ENCODE assay signal across 24 cellular contexts in the genomic region with DNA sequence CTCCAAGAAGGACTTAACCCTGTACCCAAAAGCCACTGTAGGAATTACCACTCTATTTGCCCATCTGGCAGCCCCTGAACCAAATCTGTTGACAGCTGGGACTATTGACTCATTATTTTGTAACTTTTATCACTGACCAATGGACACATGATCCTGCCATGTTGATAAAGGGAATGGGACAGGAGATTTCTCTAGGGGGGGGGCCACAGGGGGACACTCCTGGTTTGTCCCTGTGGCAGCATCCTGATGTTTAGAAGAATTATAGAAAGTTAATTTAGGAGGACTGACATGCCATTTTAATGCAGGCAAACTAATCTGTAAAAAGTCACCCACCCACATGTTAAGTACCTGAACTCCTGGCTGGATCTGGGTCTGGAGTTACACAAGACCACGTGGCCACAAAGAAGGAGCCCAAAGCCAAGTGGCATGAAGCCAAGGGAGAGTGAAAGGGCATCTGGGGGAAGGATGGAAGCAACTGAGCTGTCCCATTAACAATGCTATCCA.
DNase-seq lines count a peak whose midpoint lies in the region; ATAC-seq and TF ChIP-seq lines count a peak whose summit lies in the region.
"Had no signal": no experiment of that assay in that cellular context is flagged by ENCODE, and none has a peak within 500 bp of the region (broad histone marks: within the 10 kb centered on the region; RNA-seq: fewer than 3 reads in every experiment).

No MANE protein-coding gene starts in this region.

- no peak for TF ChIP-seq CTCF in RWPE1 (conservative IDR thresholded peaks at IDR 0.05; ENCODE audit: low read depth)
- no peak for TF ChIP-seq CTCF in CD8-positive, alpha-beta T cell (IDR thresholded peaks at IDR 0.05)

- H3K4me3 Mint-ChIP-seq in activated CD4-positive, alpha-beta memory T cell treated with anti-CD3 and anti-CD28 coated beads for 36 hours: no peak overlapping the region
- H3K4me3 Mint-ChIP-seq in CD8-positive, alpha-beta T cell: no peak overlapping the region
- H3K4me3 Mint-ChIP-seq: activated CD4-positive, alpha-beta T cell treated with anti-CD3 and anti-CD28 coated beads, Interleukin-2, amount 10 ng/mL, durations not matched to agents 7 days and 5 days; activated CD8-positive, alpha-beta memory T cell treated with anti-CD3 and anti-CD28 coated beads, Interleukin-2, amount 10 ng/mL, durations not matched to agents 7 days and 5 days; activated naive CD4-positive, alpha-beta T cell treated with anti-CD3 and anti-CD28 coated beads, Interleukin-2, amount 10 ng/mL, durations not matched to agents 7 days and 5 days; activated T-cell treated with anti-CD3 and anti-CD28 coated beads, Interleukin-2, amount 50 U/mL, for 72 hours; CD14-positive monocyte; dendritic cell treated with granulocyte-macrophage colony-stimulating factor and Interleukin-4, amounts not matched to agents 40 ng/mL and 50 ng/mL, for 4 days; naive B cell; stimulated activated memory B cell treated with anti-CD40 and anti-IgM and Interleukin-4, amounts not matched to agents 10 μg/mL and 1 μg/mL and 100 μg/mL, for 72 hours had no signal

- peak overlapping the region; percentile 5 for H2AFZ ChIP-seq in ACC112 (ENCODE audit: low read length, unreplicated experiment)

- POLR2A ChIA-PET in RWPE1 (lab: Yijun Ruan, JAX; ENCODE audit: low non-redundant PET): no interaction called here
- POLR2A ChIA-PET in activated CD4-positive, alpha-beta memory T cell treated with anti-CD3 and anti-CD28 coated beads for 36 hours (lab: Charles Lee): interaction anchor here (0.6 kb wide), 1 partner anchor 11 kb away, joined by 3 read pairs; no protein-coding TSS in a partner anchor
- POLR2A ChIA-PET in CD8-positive, alpha-beta T cell (lab: Charles Lee): interaction anchor here (0.6 to 1.3 kb wide), 4 partner anchors 11 to 802 kb away, joined by 3 read pairs; no protein-coding TSS in a partner anchor

- no peak for ATAC-seq in CD8-positive, alpha-beta T cell
- ATAC-seq: activated CD8-positive, alpha-beta memory T cell treated with anti-CD3 and anti-CD28 coated beads, Interleukin-2, amount 10 ng/mL, durations not matched to agents 7 days and 5 days; activated T-cell treated with anti-CD3 and anti-CD28 coated beads, Interleukin-2, amount 50 U/mL, for 72 hours; HCT116; heart right ventricle; left cardiac atrium; stimulated activated memory B cell treated with anti-CD40 and anti-IgM and Interleukin-4, amounts not matched to agents 10 μg/mL and 1 μg/mL and 100 μg/mL, for 72 hours had no signal

- CTCF ChIA-PET in RWPE1 (lab: Yijun Ruan, JAX): interaction anchor here (0.8 to 1.1 kb wide), 2 partner anchors 128 to 770 kb away, joined by 3 read pairs; no protein-coding TSS in a partner anchor
- CTCF ChIA-PET in activated CD4-positive, alpha-beta memory T cell treated with anti-CD3 and anti-CD28 coated beads for 36 hours (lab: Charles Lee): interaction anchor here (0.9 to 4.8 kb wide), 5 partner anchors 128 to 828 kb away, joined by 3 to 44 read pairs (median 4); no protein-coding TSS in a partner anchor
- CTCF ChIA-PET in CD8-positive, alpha-beta T cell (lab: Charles Lee): interaction anchor here (0.6 to 4.8 kb wide), 11 partner anchors 58 to 877 kb away, joined by 3 to 78 read pairs (median 6); no protein-coding TSS in a partner anchor

- H3K27ac ChIP-seq in ACC112 (ENCODE audit: low read depth, low read length) (peak overlapping the region; percentile 18; the same call in 1 of the 2 replicates), RWPE1 (peak overlapping the region; percentile 40)
- no peak overlapping the region for H3K27ac ChIP-seq in CD8-positive, alpha-beta T cell (ENCODE audit: low read depth, low read length)
- H3K27ac ChIP-seq: heart right ventricle had no signal

- H3K36me3 ChIP-seq in ACC112 (ENCODE audit: insufficient read depth, low read length): no peaks in the 10 kb centered on the region
- H3K36me3 ChIP-seq in CD8-positive, alpha-beta T cell (ENCODE audit: insufficient read depth, low read length): no peaks in the 10 kb centered on the region
- H3K36me3 ChIP-seq: heart right ventricle had no signal

- H3K4me1 ChIP-seq in ACC112 (ENCODE audit: control insufficient read depth, insufficient read depth, low read length, unreplicated experiment): peaks cover 42% of the 10 kb centered on the region
- peaks cover 4% of the 10 kb centered on the region for H3K4me1 ChIP-seq in CD8-positive, alpha-beta T cell (ENCODE audit: insufficient read depth, low read length)

- no peaks in the 10 kb centered on the region for H3K9me3 ChIP-seq in CD8-positive, alpha-beta T cell (ENCODE audit: low read length)
- H3K9me3 ChIP-seq: heart right ventricle had no signal

- no peak overlapping the region for H3K27ac Mint-ChIP-seq in activated CD4-positive, alpha-beta memory T cell treated with anti-CD3 and anti-CD28 coated beads for 36 hours
- no peak overlapping the region for H3K27ac Mint-ChIP-seq in CD8-positive, alpha-beta T cell
- H3K27ac Mint-ChIP-seq: activated CD4-positive, alpha-beta T cell treated with anti-CD3 and anti-CD28 coated beads, Interleukin-2, amount 10 ng/mL, durations not matched to agents 7 days and 5 days; activated CD8-positive, alpha-beta memory T cell treated with anti-CD3 and anti-CD28 coated beads, Interleukin-2, amount 10 ng/mL, durations not matched to agents 7 days and 5 days; activated naive CD4-positive, alpha-beta T cell treated with anti-CD3 and anti-CD28 coated beads, Interleukin-2, amount 10 ng/mL, durations not matched to agents 7 days and 5 days; activated T-cell treated with anti-CD3 and anti-CD28 coated beads, Interleukin-2, amount 50 U/mL, for 72 hours; dendritic cell treated with granulocyte-macrophage colony-stimulating factor and Interleukin-4, amounts not matched to agents 40 ng/mL and 50 ng/mL, for 4 days; stimulated activated memory B cell treated with anti-CD40 and anti-IgM and Interleukin-4, amounts not matched to agents 10 μg/mL and 1 μg/mL and 100 μg/mL, for 72 hours had no signal

- no peaks in the 10 kb centered on the region for H3K9me3 Mint-ChIP-seq in activated CD4-positive, alpha-beta memory T cell treated with anti-CD3 and anti-CD28 coated beads for 36 hours
- no peaks in the 10 kb centered on the region for H3K9me3 Mint-ChIP-seq in CD8-positive, alpha-beta T cell
- H3K9me3 Mint-ChIP-seq: activated CD4-positive, alpha-beta T cell treated with anti-CD3 and anti-CD28 coated beads, Interleukin-2, amount 10 ng/mL, durations not matched to agents 7 days and 5 days; activated naive CD4-positive, alpha-beta T cell treated with anti-CD3 and anti-CD28 coated beads, Interleukin-2, amount 10 ng/mL, durations not matched to agents 7 days and 5 days; activated T-cell treated with anti-CD3 and anti-CD28 coated beads, Interleukin-2, amount 50 U/mL, for 72 hours; CD14-positive monocyte; dendritic cell treated with granulocyte-macrophage colony-stimulating factor and Interleukin-4, amounts not matched to agents 40 ng/mL and 50 ng/mL, for 4 days; naive B cell; stimulated activated memory B cell treated with anti-CD40 and anti-IgM and Interleukin-4, amounts not matched to agents 10 μg/mL and 1 μg/mL and 100 μg/mL, for 72 hours had no signal

- intact Hi-C loops in activated CD4-positive, alpha-beta memory T cell treated with anti-CD3 and anti-CD28 coated beads for 36 hours (cut with micrococcal nuclease): no loop called here
- intact Hi-C loops in CD8-positive, alpha-beta T cell (cut with DNase I, micrococcal nuclease): no loop called here

- H3K27me3 ChIP-seq in ACC112 (ENCODE audit: insufficient read depth, low read length): no peaks in the 10 kb centered on the region
- no peaks in the 10 kb centered on the region for H3K27me3 ChIP-seq in CD8-positive, alpha-beta T cell (ENCODE audit: insufficient read depth, low read length)

- H3K36me3 Mint-ChIP-seq in activated CD4-positive, alpha-beta memory T cell treated with anti-CD3 and anti-CD28 coated beads for 36 hours: no peaks in the 10 kb centered on the region
- no peaks in the 10 kb centered on the region for H3K36me3 Mint-ChIP-seq in CD8-positive, alpha-beta T cell
- H3K36me3 Mint-ChIP-seq: activated CD8-positive, alpha-beta memory T cell treated with anti-CD3 and anti-CD28 coated beads, Interleukin-2, amount 10 ng/mL, durations not matched to agents 7 days and 5 days; activated naive CD4-positive, alpha-beta T cell treated with anti-CD3 and anti-CD28 coated beads, Interleukin-2, amount 10 ng/mL, durations not matched to agents 7 days and 5 days; CD14-positive monocyte; naive B cell; stimulated activated memory B cell treated with anti-CD40 and anti-IgM and Interleukin-4, amounts not matched to agents 10 μg/mL and 1 μg/mL and 100 μg/mL, for 72 hours had no signal

- peaks cover 3% of the 10 kb centered on the region for H3K27me3 Mint-ChIP-seq in activated CD4-positive, alpha-beta memory T cell treated with anti-CD3 and anti-CD28 coated beads for 36 hours
- peaks cover 5% of the 10 kb centered on the region for H3K27me3 Mint-ChIP-seq in CD8-positive, alpha-beta T cell (ENCODE audit: low read depth)

- peaks cover 2% of the 10 kb centered on the region for H3K4me1 Mint-ChIP-seq in activated CD4-positive, alpha-beta memory T cell treated with anti-CD3 and anti-CD28 coated beads for 36 hours (ENCODE audit: low read depth)
- peaks cover 9% of the 10 kb centered on the region for H3K4me1 Mint-ChIP-seq in CD8-positive, alpha-beta T cell (ENCODE audit: low read depth)
- H3K4me1 Mint-ChIP-seq: naive B cell; stimulated activated memory B cell treated with anti-CD40 and anti-IgM and Interleukin-4, amounts not matched to agents 10 μg/mL and 1 μg/mL and 100 μg/mL, for 72 hours had no signal

- DNase-seq in EL: peak; percentile 43
- no peak for DNase-seq in RWPE1 (ENCODE audit: low spot score)
- DNase-seq in kidney tubule cell (ENCODE audit: low spot score): peak; percentile 21
- no peak for DNase-seq in activated CD4-positive, alpha-beta memory T cell treated with anti-CD3 and anti-CD28 coated beads for 36 hours
- DNase-seq in CD8-positive, alpha-beta T cell: no peak
- DNase-seq in stimulated activated CD8-positive, alpha-beta memory T cell treated with anti-CD3 and anti-CD28 coated beads, Interleukin-4, amount 100 ng/mL, for 48 hours: no peak
- DNase-seq: activated CD4-positive, alpha-beta T cell treated with anti-CD3 and anti-CD28 coated beads, Interleukin-2, amount 10 ng/mL, durations not matched to agents 7 days and 5 days; activated CD8-positive, alpha-beta memory T cell treated with anti-CD3 and anti-CD28 coated beads, Interleukin-2, amount 10 ng/mL, durations not matched to agents 7 days and 5 days; activated naive CD4-positive, alpha-beta T cell treated with anti-CD3 and anti-CD28 coated beads, Interleukin-2, amount 10 ng/mL, durations not matched to agents 7 days and 5 days; activated T-cell treated with anti-CD3 and anti-CD28 coated beads, Interleukin-2, amount 50 U/mL, for 72 hours; caudate nucleus; heart right ventricle; Kasumi-1; left cardiac atrium; naive B cell; NCI-H1092; NCI-H2081 treated with DMSO at 0.1 percent for 48 hours; NCI-H510A treated with DMSO at 0.1 percent for 48 hours; T1000 had no signal

- no peaks in the 10 kb centered on the region for H3K79me2 ChIP-seq in ACC112 (ENCODE audit: control insufficient read depth, insufficient read depth, low read length, unreplicated experiment)

- H3K4me3 ChIP-seq in ACC112 (ENCODE audit: low read depth, low read length): no peak overlapping the region
- no peak overlapping the region for H3K4me3 ChIP-seq in CD8-positive, alpha-beta T cell (ENCODE audit: low read depth, low read length)
- H3K4me3 ChIP-seq: heart right ventricle had no signal

Comparison
In these comparisons a context has a peak if more than half of its experiments do, and no peak if none do; other contexts are left out.
1. DNase-seq: peak in EL (single experiment) and kidney tubule cell (single experiment); none in RWPE1 (single experiment), activated CD4-positive, alpha-beta memory T cell treated with anti-CD3 and anti-CD28 coated beads for 36 hours (single experiment), CD8-positive, alpha-beta T cell (0 of 7) and stimulated activated CD8-positive, alpha-beta memory T cell treated with anti-CD3 and anti-CD28 coated beads, Interleukin-4, amount 100 ng/mL, for 48 hours (single experiment).